23 cellular contexts compared by ENCODE assay signal in genomic region chr1:80666073-80666472, GRCh38.
DNase-seq lines count a peak whose midpoint lies in the region; ATAC-seq, FAIRE-seq and TF ChIP-seq lines count a peak whose summit lies in the region.
"Had no signal": no experiment of that assay in that cellular context is flagged by ENCODE, and none has a peak within 500 bp of the region (broad histone marks: within the 10 kb centered on the region; RNA-seq: fewer than 3 reads in every experiment).

No MANE protein-coding gene starts in this region.

- H3K4me2 ChIP-seq in GM12878 (ENCODE audit: control insufficient read depth, insufficient read depth) = no peak overlapping the region
- H3K4me2 ChIP-seq: A549; BLaER1 treated with 17β-estradiol and CSF1 and Interleukin-3, amounts not matched to agents 10 nM and 100 nM had no signal

- no peak overlapping the region for H3K27ac ChIP-seq in GM12878 (ENCODE audit: control insufficient read depth, insufficient read depth)
- H3K27ac ChIP-seq: 22Rv1; A549; BLaER1 treated with 17β-estradiol and CSF1 and Interleukin-3, amounts not matched to agents 10 nM and 100 nM; C4-2B had no signal

- TF ChIP-seq RAD21 in GM12878 (IDR thresholded peaks at IDR 0.05; ENCODE audit: insufficient read depth, low read depth, low read length) = no peak

- CTCF ChIA-PET in GM12878 (lab: Yijun Ruan, JAX) (no interaction called here), HEK293T (lab: Yijun Ruan, JAX) (no interaction called here)

- RAD21 ChIA-PET in GM12878 (lab: Charles Lee; ENCODE audit: unreplicated experiment) = no interaction called here

- no peak overlapping the region for H3K4me3 ChIP-seq in GM12878
- H3K4me3 ChIP-seq: A549; BLaER1 treated with 17β-estradiol and CSF1 and Interleukin-3, amounts not matched to agents 10 nM and 100 nM had no signal

- TF ChIP-seq POLR2A in GM12878 (IDR thresholded peaks at IDR 0.05; ENCODE audit: low read depth, low read length) = no peak

- H2AFZ ChIP-seq in GM12878 (ENCODE audit: control insufficient read depth, low read depth, low read length) = no peak overlapping the region

- no peak for TF ChIP-seq EP300 in GM12878 (IDR thresholded peaks at IDR 0.05; ENCODE audit: borderline replicate concordance in 1 of 2, control insufficient read depth in 1 of 2, low read depth in 2 of 2, low read length in 2 of 2)

- intact Hi-C loops in GM12878 (cut with micrococcal nuclease; ENCODE audit: unreplicated experiment) = no loop called here

- no peaks in the 10 kb centered on the region for H3K9me3 ChIP-seq in GM12878 (replicated peaks; ENCODE audit: control insufficient read depth, insufficient read depth, low read length)
- H3K9me3 ChIP-seq: A549; BLaER1 treated with 17β-estradiol and CSF1 and Interleukin-3, amounts not matched to agents 10 nM and 100 nM; Caco-2 had no signal

- no peaks in the 10 kb centered on the region for H4K20me1 ChIP-seq in GM12878 (ENCODE audit: control insufficient read depth, insufficient read depth)
- H4K20me1 ChIP-seq: BLaER1 treated with 17β-estradiol and CSF1 and Interleukin-3, amounts not matched to agents 10 nM and 100 nM had no signal

- in situ Hi-C loops in GM12878 (cut with MboI) = no loop called here

- no peak for FAIRE-seq in GM12878 (lab: Jason Lieb, UNC)
- FAIRE-seq: A549, D721Med, GM12891 had no signal

- SMC1A ChIA-PET in GM12878 (lab: Charles Lee; ENCODE audit: uncharacterized antibody, unreplicated experiment) = interaction anchor here (2.1 kb wide), 1 partner anchor 14 kb away, joined by 7 read pairs; no protein-coding TSS in a partner anchor

- no peaks in the 10 kb centered on the region for H3K79me2 ChIP-seq in GM12878 (ENCODE audit: control insufficient read depth, insufficient read depth, low read length)

- H3K9ac ChIP-seq in GM12878 (ENCODE audit: control insufficient read depth, insufficient read depth, low read length) = no peak overlapping the region
- H3K9ac ChIP-seq: BLaER1 treated with 17β-estradiol and CSF1 and Interleukin-3, amounts not matched to agents 10 nM and 100 nM had no signal

- POLR2A ChIA-PET in GM12878 (lab: Charles Lee) (no interaction called here), HEK293T (lab: Yijun Ruan, JAX) (no interaction called here)

- BruUV-seq in GM12878 (replicated peaks; lab: Mats Ljungman, UMichigan) = no TSS peak

- no peaks in the 10 kb centered on the region for H3K27me3 ChIP-seq in GM12878 (replicated peaks in 1 of 2; ENCODE audit: control insufficient read depth in 2 of 2, insufficient read depth in 2 of 2, low read length in 1 of 2)
- H3K27me3 ChIP-seq: BLaER1 treated with 17β-estradiol and CSF1 and Interleukin-3, amounts not matched to agents 10 nM and 100 nM had no signal

- no peaks in the 10 kb centered on the region for H3K4me1 ChIP-seq in GM12878 (ENCODE audit: control insufficient read depth, insufficient read depth, low read length)
- H3K4me1 ChIP-seq: A549; BLaER1 treated with 17β-estradiol and CSF1 and Interleukin-3, amounts not matched to agents 10 nM and 100 nM; Caco-2 had no signal

- no peaks in the 10 kb centered on the region for H3K36me3 ChIP-seq in GM12878 (ENCODE audit: control insufficient read depth in 2 of 2, insufficient read depth in 2 of 2, low read length in 1 of 2)
- H3K36me3 ChIP-seq: BLaER1 treated with 17β-estradiol and CSF1 and Interleukin-3, amounts not matched to agents 10 nM and 100 nM had no signal

- ATAC-seq in HG02610 (IDR thresholded peaks at IDR 0.05; ENCODE audit: unreplicated experiment) (peak; percentile 73), GM12878 (peak; percentile 51), GM19351 (IDR thresholded peaks at IDR 0.05; ENCODE audit: unreplicated experiment) (no peak)
- ATAC-seq: A549; CD8-positive, alpha-beta T cell had no signal

- DNase-seq in DMS114 treated with DMSO at 0.1 percent for 48 hours (lab: John Stamatoyannopoulos, UW; ENCODE audit: unreplicated experiment) (peak; percentile 91), DMS53 treated with DMSO at 0.1 percent for 48 hours (lab: John Stamatoyannopoulos, UW; ENCODE audit: unreplicated experiment) (peak; percentile 38), GM12878 (ENCODE audit: low read depth, low spot score) (no peak), HEK293T (ENCODE audit: extremely low spot score) (no peak), epidermal melanocyte (ENCODE audit: insufficient read length, low spot score) (no peak)
- DNase-seq: AML-193; Caco-2; Calu3; CD4-positive, alpha-beta T cell; CD8-positive, alpha-beta T cell; DMS153; DMS79; DND-41; EL; GDM1 had no signal

- no peak for TF ChIP-seq CTCF in GM12878 (IDR thresholded peaks at IDR 0.05 in 2 of 3, conservative IDR thresholded peaks at IDR 0.05 in 1 of 3; ENCODE audit: control insufficient read depth in 2 of 3, extremely low read depth in 1 of 3, insufficient read depth in 1 of 3, low read depth in 3 of 3, low read length in 3 of 3)

TF ChIP-seq in GM12878, 131 proteins besides CTCF, POLR2A, EP300 and RAD21 (continues in another document):
- no peak for TF ChIP-seq YBX1 (IDR thresholded peaks at IDR 0.05)
- no peak for TF ChIP-seq ZNF384 (IDR thresholded peaks at IDR 0.05; ENCODE audit: borderline replicate concordance, low read depth, low read length)
- TF ChIP-seq SP1 (IDR thresholded peaks at IDR 0.05; ENCODE audit: low read depth, low read length) = no peak
- TF ChIP-seq USF1 (IDR thresholded peaks at IDR 0.05; ENCODE audit: borderline replicate concordance, extremely low read length, insufficient read depth, low read depth, low read length) = no peak
- no peak for TF ChIP-seq BRCA1 (IDR thresholded peaks at IDR 0.05; ENCODE audit: low read depth, low read length)
- TF ChIP-seq RAD51 (IDR thresholded peaks at IDR 0.05) = no peak
- no peak for TF ChIP-seq SIX5 (IDR thresholded peaks at IDR 0.05; ENCODE audit: low read depth, low read length, severe bottlenecking)
- TF ChIP-seq CHD4 (IDR thresholded peaks at IDR 0.05) = no peak
- no peak for TF ChIP-seq PAX5 (IDR thresholded peaks at IDR 0.05; ENCODE audit: borderline replicate concordance, low read depth, low read length)
- no peak for TF ChIP-seq ZBTB33 (IDR thresholded peaks at IDR 0.05)

TF ChIP-seq in HEK293T, 16 proteins besides CTCF, POLR2A, EP300 and RAD21:
- TF ChIP-seq PKNOX1 (IDR thresholded peaks at IDR 0.05) (no peak), TARDBP (IDR thresholded peaks at IDR 0.05) (no peak), NFRKB (IDR thresholded peaks at IDR 0.05) (no peak), LEF1 (IDR thresholded peaks at IDR 0.05; ENCODE audit: borderline replicate concordance) (no peak), ELF4 (IDR thresholded peaks at IDR 0.05) (no peak), L3MBTL2 (conservative IDR thresholded peaks at IDR 0.05) (no peak), ARNT (IDR thresholded peaks at IDR 0.05) (no peak), HDGF (IDR thresholded peaks at IDR 0.05; ENCODE audit: borderline replicate concordance) (no peak)

Comparison
In these comparisons a context has a peak if more than half of its experiments do, and no peak if none do; other contexts are left out.
1. DNase-seq: peak in DMS114 treated with DMSO at 0.1 percent for 48 hours (single experiment) and DMS53 treated with DMSO at 0.1 percent for 48 hours (single experiment); none in GM12878 (single experiment), HEK293T (single experiment) and epidermal melanocyte (single experiment).